In the genomic region with DNA sequence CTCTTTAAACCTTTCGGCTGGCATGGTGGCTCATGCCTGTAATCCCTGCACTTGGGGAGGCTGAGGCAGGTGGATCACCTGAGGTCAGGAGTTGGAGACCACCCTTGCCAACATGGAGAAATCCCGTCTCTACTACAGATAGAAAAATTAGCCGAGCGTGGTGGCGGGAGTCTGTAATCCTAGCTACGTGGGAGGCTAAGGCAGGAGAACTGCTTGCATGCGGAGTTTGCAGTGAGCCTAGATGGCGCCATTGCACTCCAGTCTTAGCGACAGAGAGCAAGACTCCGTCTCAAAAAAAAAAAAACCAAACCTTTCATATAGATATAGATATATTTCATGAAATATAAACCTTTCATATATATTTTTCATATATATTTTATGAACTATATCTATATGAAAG, we compare ENCODE assay signal across 2 cellular contexts.
TF ChIP-seq lines count a peak whose summit lies in the region.

No MANE protein-coding gene starts in this region.

TF ChIP-seq in SK-N-SH, 30 proteins besides CTCF, POLR2A, EP300 and RAD21 (continued from another document):
- TF ChIP-seq TCF12 (IDR thresholded peaks at IDR 0.05): no peak

TF ChIP-seq in SK-N-SH treated with all-trans-retinoic acid at 6 μM for 48 hours, 23 proteins besides CTCF, POLR2A, EP300 and RAD21 (continued from another document):
- TF ChIP-seq, protein P1, sequence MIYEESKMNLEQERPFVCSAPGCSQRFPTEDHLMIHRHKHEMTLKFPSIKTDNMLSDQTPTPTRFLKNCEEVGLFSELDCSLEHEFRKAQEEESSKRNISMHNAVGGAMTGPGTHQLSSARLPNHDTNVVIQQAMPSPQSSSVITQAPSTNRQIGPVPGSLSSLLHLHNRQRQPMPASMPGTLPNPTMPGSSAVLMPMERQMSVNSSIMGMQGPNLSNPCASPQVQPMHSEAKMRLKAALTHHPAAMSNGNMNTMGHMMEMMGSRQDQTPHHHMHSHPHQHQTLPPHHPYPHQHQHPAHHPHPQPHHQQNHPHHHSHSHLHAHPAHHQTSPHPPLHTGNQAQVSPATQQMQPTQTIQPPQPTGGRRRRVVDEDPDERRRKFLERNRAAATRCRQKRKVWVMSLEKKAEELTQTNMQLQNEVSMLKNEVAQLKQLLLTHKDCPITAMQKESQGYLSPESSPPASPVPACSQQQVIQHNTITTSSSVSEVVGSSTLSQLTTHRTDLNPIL (CRISPR knock-in tag; IDR thresholded peaks at IDR 0.05; ENCODE audit: low read depth): no peak
- TF ChIP-seq, protein P2, sequence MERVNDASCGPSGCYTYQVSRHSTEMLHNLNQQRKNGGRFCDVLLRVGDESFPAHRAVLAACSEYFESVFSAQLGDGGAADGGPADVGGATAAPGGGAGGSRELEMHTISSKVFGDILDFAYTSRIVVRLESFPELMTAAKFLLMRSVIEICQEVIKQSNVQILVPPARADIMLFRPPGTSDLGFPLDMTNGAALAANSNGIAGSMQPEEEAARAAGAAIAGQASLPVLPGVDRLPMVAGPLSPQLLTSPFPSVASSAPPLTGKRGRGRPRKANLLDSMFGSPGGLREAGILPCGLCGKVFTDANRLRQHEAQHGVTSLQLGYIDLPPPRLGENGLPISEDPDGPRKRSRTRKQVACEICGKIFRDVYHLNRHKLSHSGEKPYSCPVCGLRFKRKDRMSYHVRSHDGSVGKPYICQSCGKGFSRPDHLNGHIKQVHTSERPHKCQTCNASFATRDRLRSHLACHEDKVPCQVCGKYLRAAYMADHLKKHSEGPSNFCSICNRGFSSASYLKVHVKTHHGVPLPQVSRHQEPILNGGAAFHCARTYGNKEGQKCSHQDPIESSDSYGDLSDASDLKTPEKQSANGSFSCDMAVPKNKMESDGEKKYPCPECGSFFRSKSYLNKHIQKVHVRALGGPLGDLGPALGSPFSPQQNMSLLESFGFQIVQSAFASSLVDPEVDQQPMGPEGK (CRISPR knock-in tag; IDR thresholded peaks at IDR 0.05; ENCODE audit: borderline replicate concordance): no peak
- no peak for TF ChIP-seq ZC3H10 (CRISPR knock-in tag; IDR thresholded peaks at IDR 0.05)
- TF ChIP-seq ARNTL (CRISPR knock-in tag; IDR thresholded peaks at IDR 0.05; ENCODE audit: borderline replicate concordance, low read depth): no peak
- no peak for TF ChIP-seq ZNF70 (CRISPR knock-in tag; IDR thresholded peaks at IDR 0.05)
- no peak for TF ChIP-seq ZFP30 (CRISPR knock-in tag; IDR thresholded peaks at IDR 0.05)
- TF ChIP-seq RARB (CRISPR knock-in tag; IDR thresholded peaks at IDR 0.05): no peak
- TF ChIP-seq ISL1 (CRISPR knock-in tag; IDR thresholded peaks at IDR 0.05): no peak
- no peak for TF ChIP-seq ZNF565 (CRISPR knock-in tag; conservative IDR thresholded peaks at IDR 0.05; ENCODE audit: low read depth)
- TF ChIP-seq, protein P3, sequence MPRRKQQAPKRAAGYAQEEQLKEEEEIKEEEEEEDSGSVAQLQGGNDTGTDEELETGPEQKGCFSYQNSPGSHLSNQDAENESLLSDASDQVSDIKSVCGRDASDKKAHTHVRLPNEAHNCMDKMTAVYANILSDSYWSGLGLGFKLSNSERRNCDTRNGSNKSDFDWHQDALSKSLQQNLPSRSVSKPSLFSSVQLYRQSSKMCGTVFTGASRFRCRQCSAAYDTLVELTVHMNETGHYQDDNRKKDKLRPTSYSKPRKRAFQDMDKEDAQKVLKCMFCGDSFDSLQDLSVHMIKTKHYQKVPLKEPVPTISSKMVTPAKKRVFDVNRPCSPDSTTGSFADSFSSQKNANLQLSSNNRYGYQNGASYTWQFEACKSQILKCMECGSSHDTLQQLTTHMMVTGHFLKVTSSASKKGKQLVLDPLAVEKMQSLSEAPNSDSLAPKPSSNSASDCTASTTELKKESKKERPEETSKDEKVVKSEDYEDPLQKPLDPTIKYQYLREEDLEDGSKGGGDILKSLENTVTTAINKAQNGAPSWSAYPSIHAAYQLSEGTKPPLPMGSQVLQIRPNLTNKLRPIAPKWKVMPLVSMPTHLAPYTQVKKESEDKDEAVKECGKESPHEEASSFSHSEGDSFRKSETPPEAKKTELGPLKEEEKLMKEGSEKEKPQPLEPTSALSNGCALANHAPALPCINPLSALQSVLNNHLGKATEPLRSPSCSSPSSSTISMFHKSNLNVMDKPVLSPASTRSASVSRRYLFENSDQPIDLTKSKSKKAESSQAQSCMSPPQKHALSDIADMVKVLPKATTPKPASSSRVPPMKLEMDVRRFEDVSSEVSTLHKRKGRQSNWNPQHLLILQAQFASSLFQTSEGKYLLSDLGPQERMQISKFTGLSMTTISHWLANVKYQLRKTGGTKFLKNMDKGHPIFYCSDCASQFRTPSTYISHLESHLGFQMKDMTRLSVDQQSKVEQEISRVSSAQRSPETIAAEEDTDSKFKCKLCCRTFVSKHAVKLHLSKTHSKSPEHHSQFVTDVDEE (CRISPR knock-in tag; IDR thresholded peaks at IDR 0.05): no peak
- TF ChIP-seq TCF4 (CRISPR knock-in tag; IDR thresholded peaks at IDR 0.05; ENCODE audit: borderline replicate concordance): no peak
- TF ChIP-seq, protein P4, sequence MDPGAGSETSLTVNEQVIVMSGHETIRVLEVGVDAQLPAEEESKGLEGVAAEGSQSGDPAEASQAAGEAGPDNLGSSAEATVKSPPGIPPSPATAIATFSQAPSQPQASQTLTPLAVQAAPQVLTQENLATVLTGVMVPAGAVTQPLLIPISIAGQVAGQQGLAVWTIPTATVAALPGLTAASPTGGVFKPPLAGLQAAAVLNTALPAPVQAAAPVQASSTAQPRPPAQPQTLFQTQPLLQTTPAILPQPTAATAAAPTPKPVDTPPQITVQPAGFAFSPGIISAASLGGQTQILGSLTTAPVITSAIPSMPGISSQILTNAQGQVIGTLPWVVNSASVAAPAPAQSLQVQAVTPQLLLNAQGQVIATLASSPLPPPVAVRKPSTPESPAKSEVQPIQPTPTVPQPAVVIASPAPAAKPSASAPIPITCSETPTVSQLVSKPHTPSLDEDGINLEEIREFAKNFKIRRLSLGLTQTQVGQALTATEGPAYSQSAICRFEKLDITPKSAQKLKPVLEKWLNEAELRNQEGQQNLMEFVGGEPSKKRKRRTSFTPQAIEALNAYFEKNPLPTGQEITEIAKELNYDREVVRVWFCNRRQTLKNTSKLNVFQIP (CRISPR knock-in tag; IDR thresholded peaks at IDR 0.05; ENCODE audit: borderline replicate concordance, low read depth): no peak
- TF ChIP-seq BACH2 (CRISPR knock-in tag; IDR thresholded peaks at IDR 0.05; ENCODE audit: borderline replicate concordance): no peak
- no peak for TF ChIP-seq PPARA (CRISPR knock-in tag; IDR thresholded peaks at IDR 0.05; ENCODE audit: borderline replicate concordance)
- TF ChIP-seq SNAI2 (CRISPR knock-in tag; IDR thresholded peaks at IDR 0.05): no peak
- TF ChIP-seq TOX (CRISPR knock-in tag; IDR thresholded peaks at IDR 0.05; ENCODE audit: borderline replicate concordance): no peak
